Comparison of ENCODE assay signal across 1 cellular context in genomic region chr10:49072166-49072885, GRCh38.
TF ChIP-seq lines count a peak whose summit lies in the region.

No MANE protein-coding gene starts in this region.

TF ChIP-seq in HepG2, 621 proteins besides CTCF, POLR2A, EP300 and RAD21:
- TF ChIP-seq ZNF331 (CRISPR knock-in tag; IDR thresholded peaks at IDR 0.05) (0 out of 2 replicates have a peak, but pooled peaks have one; percentile 13), SKI (IDR thresholded peaks at IDR 0.05; ENCODE audit: partially characterized antibody) (no peak), ATF4 (CRISPR knock-in tag; IDR thresholded peaks at IDR 0.05) (no peak)
